In the genomic region with DNA sequence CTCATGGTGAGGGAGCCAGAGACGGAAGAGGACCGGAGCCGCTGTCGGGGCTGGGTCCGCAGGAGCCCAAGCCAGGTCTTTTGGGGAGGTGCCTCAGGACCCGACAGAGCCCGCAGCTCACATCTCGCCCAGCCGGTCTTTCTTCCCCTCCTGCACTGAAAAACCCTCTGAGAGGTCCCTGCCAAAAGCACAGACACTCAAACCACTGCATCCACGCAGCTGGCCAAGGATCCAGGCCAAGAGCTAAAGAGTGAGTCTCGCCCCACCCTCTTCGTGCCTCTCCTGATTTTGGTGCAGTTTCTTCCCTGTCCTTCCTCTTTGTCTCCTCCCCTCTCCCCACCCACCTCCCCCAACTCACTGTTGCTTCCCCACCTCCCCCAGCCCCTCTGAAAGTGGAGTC, we compare ENCODE assay signal across 19 cellular contexts.
DNase-seq lines count a peak whose midpoint lies in the region; FAIRE-seq and TF ChIP-seq lines count a peak whose summit lies in the region.
"Had no signal": no experiment of that assay in that cellular context is flagged by ENCODE, and none has a peak within 500 bp of the region (broad histone marks: within the 10 kb centered on the region; RNA-seq: fewer than 3 reads in every experiment).

No MANE protein-coding gene starts in this region.

- no peak overlapping the region for H3K4me3 ChIP-seq in tibial artery
- H3K4me3 ChIP-seq: SJCRH30 had no signal

- TF ChIP-seq CTCF in tibial artery (IDR thresholded peaks at IDR 0.05) (no peak), nephron progenitor cell (IDR thresholded peaks at IDR 0.05) (no peak)

- H3K9me3 ChIP-seq in tibial artery = no peaks in the 10 kb centered on the region
- H3K9me3 ChIP-seq: SJCRH30 had no signal

- no peak overlapping the region for H3K4me3 Mint-ChIP-seq in nephron progenitor cell
- H3K4me3 Mint-ChIP-seq: CD4-positive, CD25-positive, alpha-beta regulatory T cell had no signal

- peaks cover 6% of the 10 kb centered on the region for H3K27me3 Mint-ChIP-seq in nephron progenitor cell (ENCODE audit: low read depth, poor library complexity)
- H3K27me3 Mint-ChIP-seq: CD4-positive, CD25-positive, alpha-beta regulatory T cell had no signal

- H3K9me3 Mint-ChIP-seq in nephron progenitor cell = peaks cover 5% of the 10 kb centered on the region

- H3K27ac Mint-ChIP-seq in nephron progenitor cell = no peak overlapping the region
- H3K27ac Mint-ChIP-seq: CD4-positive, CD25-positive, alpha-beta regulatory T cell had no signal

- no peak for FAIRE-seq in GM19239 (lab: Jason Lieb, UNC)
- FAIRE-seq: HepG2 had no signal

- H3K27ac ChIP-seq in tibial artery = no peak overlapping the region
- H3K27ac ChIP-seq: SJCRH30 had no signal

- intact Hi-C loops in tibial artery (cut with DNase I; ENCODE audit: low total_unique reads) = no loop called here

- H3K27me3 ChIP-seq in tibial artery = peaks cover 0 to 30% of the 10 kb centered on the region in 2 donors
- H3K27me3 ChIP-seq: SJCRH30 had no signal

- H3K4me1 Mint-ChIP-seq in nephron progenitor cell = peaks cover 50% of the 10 kb centered on the region

- H3K36me3 Mint-ChIP-seq in nephron progenitor cell (ENCODE audit: low read depth) = peaks cover 4% of the 10 kb centered on the region
- H3K36me3 Mint-ChIP-seq: CD4-positive, CD25-positive, alpha-beta regulatory T cell had no signal

- DNase-seq in DMS79 treated with DMSO at 0.1 percent for 48 hours (lab: John Stamatoyannopoulos, UW) = peak; percentile 47
- DNase-seq in NCI-H82 (lab: John Stamatoyannopoulos, UW) = peak; percentile 83
- DNase-seq in fibroblast of peridontal ligament (ENCODE audit: extremely low read depth) = peak; percentile 2
- DNase-seq in retina = peak; percentile 32
- DNase-seq in GM19239 (ENCODE audit: insufficient read length, low spot score) = no peak
- DNase-seq in tibial artery = no peak
- no peak for DNase-seq in nephron progenitor cell
- DNase-seq: ACHN; AML-193; Caco-2; CD4-positive, CD25-positive, alpha-beta regulatory T cell; DMS153; KG1; NCI-H1436 treated with DMSO at 0.1 percent for 48 hours; NCI-H2081 treated with DMSO at 0.1 percent for 48 hours; NK-92 treated with Interleukin-12 subunit alpha and Interleukin-12 subunit beta, amount 100 ng/mL, for 24 hours; RPMI8226 had no signal

- peaks cover 0 to 6% (median 0%) of the 10 kb centered on the region in 4 donors for H3K4me1 ChIP-seq in tibial artery
- H3K4me1 ChIP-seq: Caco-2, SJCRH30 had no signal

- no peaks in the 10 kb centered on the region for H3K36me3 ChIP-seq in tibial artery
- H3K36me3 ChIP-seq: SJCRH30 had no signal

Comparison
In these comparisons a context has a peak if more than half of its experiments do, and no peak if none do; other contexts are left out.
1. DNase-seq: peak in DMS79 treated with DMSO at 0.1 percent for 48 hours (single experiment), NCI-H82 (single experiment), fibroblast of peridontal ligament (single experiment) and retina (single experiment); none in GM19239 (single experiment), tibial artery (0 of 2) and nephron progenitor cell (single experiment).